In the genomic region with DNA sequence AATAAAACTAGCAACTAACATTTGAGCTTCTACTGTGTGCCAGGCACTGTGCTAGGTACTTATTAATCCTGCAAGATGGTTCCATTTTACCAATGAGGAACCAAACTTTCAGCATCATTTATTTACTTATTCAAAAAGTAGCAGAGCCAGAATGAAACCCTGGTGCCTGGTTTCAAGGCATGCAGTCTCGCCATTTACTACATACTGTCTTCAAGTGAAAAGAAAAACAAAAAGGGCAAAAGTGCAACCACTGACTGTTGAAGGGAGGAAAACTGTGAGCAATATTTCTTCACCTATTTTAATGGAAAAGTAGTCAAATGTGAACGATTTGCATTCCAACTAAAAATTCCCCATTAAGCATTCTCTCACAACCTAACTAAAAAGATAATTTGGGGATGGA, we compare ENCODE assay signal across 18 cellular contexts. TPM values are rescaled to one million over a fixed set of nuclear protein-coding genes. Genes with fewer than 3 reads are reported as not detected.
A peak's percentile ranks its signal among the peaks of the same experiment; 100 is the strongest.
DNase-seq lines count a peak whose midpoint lies in the region; ATAC-seq, FAIRE-seq and TF ChIP-seq lines count a peak whose summit lies in the region.
"Had no signal": no experiment of that assay in that cellular context is flagged by ENCODE, and none has a peak within 500 bp of the region (broad histone marks: within the 10 kb centered on the region; RNA-seq: fewer than 3 reads in every experiment).

No MANE protein-coding gene starts in this region.

- H3K36me3 ChIP-seq in HepG2 (replicated peaks in 1 of 2; ENCODE audit: control insufficient read depth in 1 of 2, insufficient read depth in 2 of 2, low read length in 2 of 2): no peaks in the 10 kb centered on the region
- H3K36me3 ChIP-seq: WERI-Rb-1 had no signal

- 0 out of 5 replicates have a peak, but pooled peaks cover 0 to 1% of the 10 kb centered on the region in 2 experiments for H3K27me3 ChIP-seq in HepG2 (ENCODE audit: control insufficient read depth in 1 of 2, insufficient read depth in 2 of 2, low read length in 2 of 2)
- H3K27me3 ChIP-seq: MG63 had no signal

- H3K9me3 ChIP-seq in HepG2 (ENCODE audit: low read length): no peaks in the 10 kb centered on the region
- H3K9me3 ChIP-seq: MG63 had no signal

- TF ChIP-seq EP300 in HepG2 (IDR thresholded peaks at IDR 0.05; ENCODE audit: low read depth in 2 of 2, low read length in 2 of 2) (no peak), HepG2 (CRISPR knock-in tag; IDR thresholded peaks at IDR 0.05; ENCODE audit: borderline replicate concordance) (no peak)

- no peak for DNase-seq in activated naive CD8-positive, alpha-beta T cell treated with anti-CD3 and anti-CD28 coated beads for 36 hours
- DNase-seq in HepG2 (ENCODE audit: low spot score) (no peak), ecto neural progenitor cell (ENCODE audit: low spot score) (no peak), SKM-1 treated with dmso at 0.1 percent for 144 hours (lab: John Stamatoyannopoulos, UW; ENCODE audit: unreplicated experiment) (no peak), AG08396 (ENCODE audit: low spot score) (no peak), NCI-H146 (lab: John Stamatoyannopoulos, UW) (no peak)
- DNase-seq: activated CD8-positive, alpha-beta memory T cell treated with anti-CD3 and anti-CD28 coated beads, Interleukin-2, amount 50 U/mL, for 4 hours; dermis blood vessel endothelial cell; DMS153; MG63; NCI-H2171; WERI-Rb-1 had no signal

- peak overlapping the region; percentile 17 for H3K27ac Mint-ChIP-seq in activated naive CD8-positive, alpha-beta T cell treated with anti-CD3 and anti-CD28 coated beads for 36 hours
- H3K27ac Mint-ChIP-seq: stimulated activated naive CD8-positive, alpha-beta T cell treated with anti-CD3 and anti-CD28 coated beads, Interleukin-15, Interleukin-2, amounts not matched to agents 100 ng/mL and 50 ng/mL, for 24 hours had no signal

- no peak overlapping the region for H3K4me3 ChIP-seq in HepG2 (replicated peaks in 1 of 3; ENCODE audit: insufficient read depth in 1 of 3, low read depth in 2 of 3, low read length in 3 of 3)
- H3K4me3 ChIP-seq: MG63 had no signal

- no peaks in the 10 kb centered on the region for H3K27me3 Mint-ChIP-seq in activated naive CD8-positive, alpha-beta T cell treated with anti-CD3 and anti-CD28 coated beads for 36 hours
- H3K27me3 Mint-ChIP-seq: stimulated activated naive CD8-positive, alpha-beta T cell treated with anti-CD3 and anti-CD28 coated beads, Interleukin-15, Interleukin-2, amounts not matched to agents 100 ng/mL and 50 ng/mL, for 24 hours had no signal

- no peak for TF ChIP-seq CTCF in HepG2 (CRISPR knock-in tag; IDR thresholded peaks at IDR 0.05)

- no peak for TF ChIP-seq POLR2A in HepG2 (IDR thresholded peaks at IDR 0.05; ENCODE audit: insufficient read depth in 1 of 2, low read depth in 2 of 2, low read length in 2 of 2)

- no peak overlapping the region for H3K4me3 Mint-ChIP-seq in activated naive CD8-positive, alpha-beta T cell treated with anti-CD3 and anti-CD28 coated beads for 36 hours
- H3K4me3 Mint-ChIP-seq: stimulated activated naive CD8-positive, alpha-beta T cell treated with anti-CD3 and anti-CD28 coated beads, Interleukin-15, Interleukin-2, amounts not matched to agents 100 ng/mL and 50 ng/mL, for 24 hours had no signal

- in situ Hi-C loops in HepG2 (cut with HindIII; ENCODE audit: extremely low pct_ligation_motif_present, low pct_unique_long_range_greater_than_20kb): no loop called here

- POLR2A ChIA-PET in HepG2 (lab: Yijun Ruan, JAX): no interaction called here

- H3K4me1 ChIP-seq in HepG2 (ENCODE audit: insufficient read depth, low read length): peaks cover 47% of the 10 kb centered on the region

- no peak overlapping the region for H2AFZ ChIP-seq in HepG2 (ENCODE audit: low read length)

- no peak for TF ChIP-seq RAD21 in HepG2 (CRISPR knock-in tag; IDR thresholded peaks at IDR 0.05)

- no peak overlapping the region for H3K9ac ChIP-seq in HepG2 (ENCODE audit: insufficient read depth, low read depth, low read length)

- no peak for FAIRE-seq in HepG2 (lab: Jason Lieb, UNC)
- FAIRE-seq: islet of Langerhans had no signal

- peak overlapping the region; percentile 71 for H3K27ac ChIP-seq in HepG2 (ENCODE audit: extremely low read length, insufficient read depth, low read length)
- H3K27ac ChIP-seq: HL-60, WERI-Rb-1 had no signal

- H3K36me3 Mint-ChIP-seq in activated naive CD8-positive, alpha-beta T cell treated with anti-CD3 and anti-CD28 coated beads for 36 hours: peaks cover 8% of the 10 kb centered on the region

- peaks cover 70% of the 10 kb centered on the region for H3K79me2 ChIP-seq in HepG2 (ENCODE audit: insufficient read depth, low read length)

- no peaks in the 10 kb centered on the region for H3K9me3 Mint-ChIP-seq in activated naive CD8-positive, alpha-beta T cell treated with anti-CD3 and anti-CD28 coated beads for 36 hours
- H3K9me3 Mint-ChIP-seq: stimulated activated naive CD8-positive, alpha-beta T cell treated with anti-CD3 and anti-CD28 coated beads, Interleukin-15, Interleukin-2, amounts not matched to agents 100 ng/mL and 50 ng/mL, for 24 hours had no signal

- CTCF ChIA-PET in HepG2 (lab: Yijun Ruan, JAX; ENCODE audit: low intra/inter-chr PET ratio, low total read pairs): no interaction called here

- H4K20me1 ChIP-seq in HepG2 (ENCODE audit: insufficient read depth, low read length): no peaks in the 10 kb centered on the region; the same call in 1 of the 2 replicates

- H3K4me2 ChIP-seq in HepG2 (ENCODE audit: low read depth, low read length): no peak overlapping the region

- ATAC-seq in GM18867 (IDR thresholded peaks at IDR 0.05; ENCODE audit: unreplicated experiment) (peak; percentile 44), HG02610 (IDR thresholded peaks at IDR 0.05; ENCODE audit: unreplicated experiment) (peak; percentile 27), HepG2 (no peak)
- ATAC-seq: sciatic nerve had no signal

- WGBS in HepG2 (ENCODE audit: low lambda C conversion rate): 82% methylated on average over 2 of the region's 2 CpGs

- intact Hi-C loops in HepG2 (cut with micrococcal nuclease; ENCODE audit: unreplicated experiment): loop anchor here (10.0 kb wide), 1 partner anchor 257 kb away; no protein-coding TSS in a partner anchor

- no TSS peak for BruUV-seq in HepG2 (replicated peaks; lab: Mats Ljungman, UMichigan)

- peaks cover 41% of the 10 kb centered on the region for H3K4me1 Mint-ChIP-seq in activated naive CD8-positive, alpha-beta T cell treated with anti-CD3 and anti-CD28 coated beads for 36 hours

TF ChIP-seq in HepG2, 621 proteins besides CTCF, POLR2A, EP300 and RAD21 (continues in another document):
- TF ChIP-seq, protein P1, sequence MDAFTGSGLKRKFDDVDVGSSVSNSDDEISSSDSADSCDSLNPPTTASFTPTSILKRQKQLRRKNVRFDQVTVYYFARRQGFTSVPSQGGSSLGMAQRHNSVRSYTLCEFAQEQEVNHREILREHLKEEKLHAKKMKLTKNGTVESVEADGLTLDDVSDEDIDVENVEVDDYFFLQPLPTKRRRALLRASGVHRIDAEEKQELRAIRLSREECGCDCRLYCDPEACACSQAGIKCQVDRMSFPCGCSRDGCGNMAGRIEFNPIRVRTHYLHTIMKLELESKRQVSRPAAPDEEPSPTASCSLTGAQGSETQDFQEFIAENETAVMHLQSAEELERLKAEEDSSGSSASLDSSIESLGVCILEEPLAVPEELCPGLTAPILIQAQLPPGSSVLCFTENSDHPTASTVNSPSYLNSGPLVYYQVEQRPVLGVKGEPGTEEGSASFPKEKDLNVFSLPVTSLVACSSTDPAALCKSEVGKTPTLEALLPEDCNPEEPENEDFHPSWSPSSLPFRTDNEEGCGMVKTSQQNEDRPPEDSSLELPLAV (CRISPR knock-in tag; conservative IDR thresholded peaks at IDR 0.05; ENCODE audit: low read depth): no peak
- TF ChIP-seq ZNF562 (CRISPR knock-in tag; IDR thresholded peaks at IDR 0.05; ENCODE audit: borderline replicate concordance) (no peak), CBX5 (CRISPR knock-in tag; IDR thresholded peaks at IDR 0.05; ENCODE audit: borderline replicate concordance) (no peak), ZNF564 (CRISPR knock-in tag; IDR thresholded peaks at IDR 0.05) (no peak), ZNF468 (CRISPR knock-in tag; IDR thresholded peaks at IDR 0.05) (no peak), ATAD3A (CRISPR knock-in tag; IDR thresholded peaks at IDR 0.05) (no peak), MEF2D (CRISPR knock-in tag; IDR thresholded peaks at IDR 0.05) (no peak), RARG (CRISPR knock-in tag; IDR thresholded peaks at IDR 0.05; ENCODE audit: low read depth) (no peak)

RNA-seq across cellular contexts. Expression of gene DCUN1D1, which starts 8.7 kb away (rescaled TPM):
- 10 to 100 TPM; 52.7 to 53.8 TPM for total RNA-seq in activated naive CD8-positive, alpha-beta T cell treated with anti-CD3 and anti-CD28 coated beads for 36 hours
- total RNA-seq in HepG2 (2016; rRNA removed; fragmentation: Illumina TruSeq; extraction: Trizol): 39.7 and 66.9 TPM in 2 replicates
- total RNA-seq in HepG2 (2016; cell fraction: cytosol; rRNA removed; fragmentation: Illumina TruSeq; extraction: Trizol; ENCODE audit: low read depth): 8.8 and 11.8 TPM in 2 replicates
- 39.2 and 73.4 TPM in 2 replicates for total RNA-seq in HepG2 (2016; cell fraction: insoluble cytoplasmic fraction; rRNA removed; fragmentation: Illumina TruSeq; extraction: Trizol)
- 21.6 and 37.2 TPM in 2 replicates for total RNA-seq in HepG2 (2016; cell fraction: membrane; rRNA removed; fragmentation: Illumina TruSeq; extraction: Trizol)
- total RNA-seq in HepG2 (2016; cell fraction: nucleus; rRNA removed; fragmentation: Illumina TruSeq; extraction: Trizol): 16.0 and 21.7 TPM in 2 replicates
- 6.2 and 10.5 TPM in 2 replicates for polyA plus RNA-seq in HepG2 (2011; rRNA removed)
- 2.1 and 4.5 TPM in 2 replicates for polyA plus RNA-seq in HepG2 (2011; cell fraction: cytosol; rRNA removed)
- 3.3 and 5.6 TPM in 2 replicates for polyA plus RNA-seq in HepG2 (2011; cell fraction: nucleus; rRNA removed)
- polyA plus RNA-seq in HepG2 (2012): 12.7 and 12.8 TPM in 2 replicates
- 8.6 and 9.2 TPM in 2 replicates for polyA plus RNA-seq in HepG2 (2016; cell fraction: cytosol; fragmentation: Illumina TruSeq; extraction: Trizol; ENCODE audit: low read depth)
- polyA plus RNA-seq in HepG2 (2016; cell fraction: insoluble cytoplasmic fraction; fragmentation: Illumina TruSeq; extraction: Trizol; ENCODE audit: low read depth): 36.8 and 40.1 TPM in 2 replicates
- 14.1 and 15.5 TPM in 2 replicates for polyA plus RNA-seq in HepG2 (2016; cell fraction: membrane; fragmentation: Illumina TruSeq; extraction: Trizol; ENCODE audit: low read depth)
- 14.8 and 21.0 TPM in 2 replicates for polyA plus RNA-seq in HepG2 (2016; cell fraction: nucleus; fragmentation: Illumina TruSeq; extraction: Trizol; ENCODE audit: insufficient read depth, low read depth)
- polyA minus RNA-seq in HepG2 (2011; rRNA and poly(A)+ RNA removed; ENCODE audit: low replicate concordance): 6.2 and 25.5 TPM in 2 replicates
- 17.4 and 25.9 TPM in 2 replicates for polyA minus RNA-seq in HepG2 (2011; cell fraction: cytosol; rRNA and poly(A)+ RNA removed)
- 19.4 and 20.2 TPM in 2 replicates for polyA minus RNA-seq in HepG2 (2011; cell fraction: nucleus; rRNA and poly(A)+ RNA removed)
